1 cellular context compared by ENCODE assay signal in genomic region chr18:26931659-26932058, GRCh38.
TF ChIP-seq lines count a peak whose summit lies in the region.

No MANE protein-coding gene starts in this region.

TF ChIP-seq in HepG2, 621 proteins besides CTCF, POLR2A, EP300 and RAD21:
- no peak for TF ChIP-seq HINFP (CRISPR knock-in tag; IDR thresholded peaks at IDR 0.05; ENCODE audit: low read depth)
- TF ChIP-seq SAP130 (CRISPR knock-in tag; IDR thresholded peaks at IDR 0.05; ENCODE audit: low read depth), result no peak
- no peak for TF ChIP-seq CBX5 (CRISPR knock-in tag; IDR thresholded peaks at IDR 0.05; ENCODE audit: borderline replicate concordance)
- peak; percentile 16 to 62; a peak in 2 of 4 replicates for TF ChIP-seq MAFK (conservative IDR thresholded peaks at IDR 0.05 in 1 of 2, IDR thresholded peaks at IDR 0.05 in 1 of 2; ENCODE audit: low read length in 2 of 2)
- TF ChIP-seq GABPA (IDR thresholded peaks at IDR 0.05; ENCODE audit: low read depth, low read length), result no peak
- TF ChIP-seq GABPA (CRISPR knock-in tag; IDR thresholded peaks at IDR 0.05; ENCODE audit: low read depth), result no peak
- no peak for TF ChIP-seq SRSF9 (IDR thresholded peaks at IDR 0.05; ENCODE audit: borderline replicate concordance, insufficient read depth, low read depth, low read length, poor library complexity, severe bottlenecking)
- TF ChIP-seq NR2F2 (IDR thresholded peaks at IDR 0.05; ENCODE audit: borderline replicate concordance, low read depth), result no peak
- no peak for TF ChIP-seq ZNF274 (CRISPR knock-in tag; IDR thresholded peaks at IDR 0.05)
- TF ChIP-seq REST (IDR thresholded peaks at IDR 0.05; ENCODE audit: borderline replicate concordance in 1 of 2, low read depth in 1 of 2, low read length in 2 of 2), result no peak
- no peak for TF ChIP-seq MXD4 (CRISPR knock-in tag; IDR thresholded peaks at IDR 0.05)
- peak; percentile 50 for TF ChIP-seq MAFF (IDR thresholded peaks at IDR 0.05; ENCODE audit: low read depth, low read length)
- no peak for TF ChIP-seq ZNF770 (CRISPR knock-in tag; IDR thresholded peaks at IDR 0.05)
